8 cellular contexts compared by ENCODE assay signal in genomic region chr6:55868910-55869479, GRCh38. TPM values are rescaled to one million over a fixed set of nuclear protein-coding genes. Genes with fewer than 3 reads are reported as not detected.
DNase-seq lines count a peak whose midpoint lies in the region; ATAC-seq and TF ChIP-seq lines count a peak whose summit lies in the region.

No MANE protein-coding gene starts in this region.

- H3K36me3 ChIP-seq in lower lobe of right lung: no peaks in the 10 kb centered on the region

- H3K4me3 ChIP-seq in lower lobe of right lung: peak overlapping the region; percentile 7

- H3K36me3 Mint-ChIP-seq in HFFc6 (ENCODE audit: low read depth): no peaks in the 10 kb centered on the region
- no peaks in the 10 kb centered on the region for H3K36me3 Mint-ChIP-seq in activated T-helper 2 cell treated with anti-CD3 and anti-CD28 coated beads, Interferon-gamma antibody, Interleukin-2, Interleukin-4, amounts not matched to agents 10 μg/mL and 5 μg/mL and 100 μg/mL, durations not matched to agents 14 hours and 24 hours and 36 hours (ENCODE audit: low read depth)

- in situ Hi-C loops in G401 (cut with HindIII; ENCODE audit: low sequenced_read_pairs): no loop called here

- TF ChIP-seq CTCF in lower lobe of right lung (IDR thresholded peaks at IDR 0.05) (no peak), HFFc6 (IDR thresholded peaks at IDR 0.05) (no peak)

- H3K27me3 ChIP-seq in lower lobe of right lung (ENCODE audit: low read depth): no peaks in the 10 kb centered on the region

- no peaks in the 10 kb centered on the region for H3K4me1 ChIP-seq in lower lobe of right lung

- H3K4me1 Mint-ChIP-seq in HFFc6 (ENCODE audit: low read depth): no peaks in the 10 kb centered on the region
- peaks cover 3% of the 10 kb centered on the region for H3K4me1 Mint-ChIP-seq in activated T-helper 2 cell treated with anti-CD3 and anti-CD28 coated beads, Interferon-gamma antibody, Interleukin-2, Interleukin-4, amounts not matched to agents 10 μg/mL and 5 μg/mL and 100 μg/mL, durations not matched to agents 14 hours and 24 hours and 36 hours (ENCODE audit: low read depth)

- no peaks in the 10 kb centered on the region; the same call in 1 of the 2 replicates for H3K27me3 Mint-ChIP-seq in HFFc6 (ENCODE audit: insufficient read depth)
- no peaks in the 10 kb centered on the region for H3K27me3 Mint-ChIP-seq in activated T-helper 2 cell treated with anti-CD3 and anti-CD28 coated beads, Interferon-gamma antibody, Interleukin-2, Interleukin-4, amounts not matched to agents 10 μg/mL and 5 μg/mL and 100 μg/mL, durations not matched to agents 14 hours and 24 hours and 36 hours (ENCODE audit: low read depth)

- no peak overlapping the region for H3K27ac Mint-ChIP-seq in HFFc6
- H3K27ac Mint-ChIP-seq in activated T-helper 2 cell treated with anti-CD3 and anti-CD28 coated beads, Interferon-gamma antibody, Interleukin-2, Interleukin-4, amounts not matched to agents 10 μg/mL and 5 μg/mL and 100 μg/mL, durations not matched to agents 14 hours and 24 hours and 36 hours: no peak overlapping the region

- no peaks in the 10 kb centered on the region for H3K9me3 Mint-ChIP-seq in HFFc6
- H3K9me3 Mint-ChIP-seq in activated T-helper 2 cell treated with anti-CD3 and anti-CD28 coated beads, Interferon-gamma antibody, Interleukin-2, Interleukin-4, amounts not matched to agents 10 μg/mL and 5 μg/mL and 100 μg/mL, durations not matched to agents 14 hours and 24 hours and 36 hours: no peaks in the 10 kb centered on the region

- DNase-seq in NCI-H226 (peak; percentile 28), lower lobe of right lung (no peak), G401 (ENCODE audit: low spot score) (no peak), HFFc6 (no peak)
- DNase-seq in activated T-helper 2 cell treated with anti-CD3 and anti-CD28 coated beads, Interferon-gamma antibody, Interleukin-2, Interleukin-4, amounts not matched to agents 10 μg/mL and 5 μg/mL and 100 μg/mL, durations not matched to agents 14 hours and 24 hours and 36 hours (ENCODE audit: low spot score): no peak
- no peak for DNase-seq in stimulated activated CD4-positive, alpha-beta T cell treated with anti-CD3 and anti-CD28 coated beads, Interleukin-12 subunit alpha, Interleukin-12 subunit beta, amount 100 ng/mL, for 4 hours

- intact Hi-C loops in lower lobe of right lung (cut with DNase I): no loop called here
- intact Hi-C loops in activated T-helper 2 cell treated with anti-CD3 and anti-CD28 coated beads, Interferon-gamma antibody, Interleukin-2, Interleukin-4, amounts not matched to agents 10 μg/mL and 5 μg/mL and 100 μg/mL, durations not matched to agents 14 hours and 24 hours and 36 hours (cut with micrococcal nuclease): no loop called here

- H3K9me3 ChIP-seq in lower lobe of right lung: no peaks in the 10 kb centered on the region

- no peak overlapping the region for H3K27ac ChIP-seq in lower lobe of right lung

- ATAC-seq in GM19025 (IDR thresholded peaks at IDR 0.05; ENCODE audit: low read depth, unreplicated experiment) (peak; percentile 99), HG02588 (IDR thresholded peaks at IDR 0.05; ENCODE audit: unreplicated experiment) (peak; percentile 91), lower lobe of right lung (no peak)

- no peak overlapping the region for H3K4me3 Mint-ChIP-seq in HFFc6
- H3K4me3 Mint-ChIP-seq in activated T-helper 2 cell treated with anti-CD3 and anti-CD28 coated beads, Interferon-gamma antibody, Interleukin-2, Interleukin-4, amounts not matched to agents 10 μg/mL and 5 μg/mL and 100 μg/mL, durations not matched to agents 14 hours and 24 hours and 36 hours (ENCODE audit: low read depth): no peak overlapping the region

RNA-seq across cellular contexts. Expression of gene BMP5, which starts 6.4 kb away (rescaled TPM):
- total RNA-seq in lower lobe of right lung: 13.3 TPM
- not detected in 2 replicates for total RNA-seq in G401 (2014; rRNA removed; shearing (Covaris generic))
- not detected for total RNA-seq in HFFc6 (2021; fragmentation: NEBNext Ultra II Directional; extraction: Animal tissue kit (Norgen Biotek cat#: 25700))
- not detected in 2 replicates for total RNA-seq in activated T-helper 2 cell treated with anti-CD3 and anti-CD28 coated beads, Interferon-gamma antibody, Interleukin-2, Interleukin-4, amounts not matched to agents 10 μg/mL and 5 μg/mL and 100 μg/mL, durations not matched to agents 14 hours and 24 hours and 36 hours

Comparison
In these comparisons a context has a peak if more than half of its experiments do, and no peak if none do; other contexts are left out.
1. ATAC-seq: peak in GM19025 (single experiment) and HG02588 (single experiment); none in lower lobe of right lung (0 of 2).
2. RNA of gene BMP5, which starts 6.4 kb away (total RNA-seq): 13.3 TPM in lower lobe of right lung (single experiment); not detected in G401, not detected in HFFc6 and not detected in activated T-helper 2 cell treated with anti-CD3 and anti-CD28 coated beads, Interferon-gamma antibody, Interleukin-2, Interleukin-4, amounts not matched to agents 10 μg/mL and 5 μg/mL and 100 μg/mL, durations not matched to agents 14 hours and 24 hours and 36 hours; every median in the first group is over 10 times any median in the second.